17 cellular contexts compared by ENCODE assay signal in genomic region chr3:14312375-14312774, GRCh38.
DNase-seq lines count a peak whose midpoint lies in the region; ATAC-seq, FAIRE-seq and TF ChIP-seq lines count a peak whose summit lies in the region.
"Had no signal": no experiment of that assay in that cellular context is flagged by ENCODE, and none has a peak within 500 bp of the region (broad histone marks: within the 10 kb centered on the region; RNA-seq: fewer than 3 reads in every experiment).

No MANE protein-coding gene starts in this region.

- no peak for TF ChIP-seq POLR2A in H1 (IDR thresholded peaks at IDR 0.05; ENCODE audit: control extremely low read depth in 1 of 2, low read depth in 2 of 2, low read length in 2 of 2)

- no TSS peak for BruUV-seq in Caco-2 (replicated peaks; lab: Mats Ljungman, UMichigan)
- no TSS peak for BruUV-seq in OCI-LY7 (replicated peaks; lab: Mats Ljungman, UMichigan)
- no TSS peak for BruUV-seq in PC-3 (replicated peaks; lab: Mats Ljungman, UMichigan)

- peak overlapping the region; percentile 11 for H3K4me3 Mint-ChIP-seq in Caco-2 (ENCODE audit: unreplicated experiment)
- H3K4me3 Mint-ChIP-seq: CD8-positive, alpha-beta memory T cell; H9 had no signal

- ATAC-seq in mucosa of descending colon (peak; percentile 75), GM18520 (IDR thresholded peaks at IDR 0.05; ENCODE audit: unreplicated experiment) (no peak), PC-3 (no peak)
- ATAC-seq: GM12878 had no signal

- H3K9me3 ChIP-seq in Caco-2 (no peaks in the 10 kb centered on the region), OCI-LY7 (ENCODE audit: low read length) (no peaks in the 10 kb centered on the region), H1 (ENCODE audit: insufficient read depth in 2 of 2, low read depth in 1 of 2, low read length in 1 of 2) (no peaks in the 10 kb centered on the region), mucosa of descending colon (no peaks in the 10 kb centered on the region), PC-3 (ENCODE audit: low read length) (no peaks in the 10 kb centered on the region)
- H3K9me3 ChIP-seq: BLaER1 had no signal

- TF ChIP-seq CTCF in Caco-2 (IDR thresholded peaks at IDR 0.05; ENCODE audit: insufficient read depth in 1 of 2, low read depth in 1 of 2, low read length in 1 of 2, severe bottlenecking in 1 of 2, unreplicated experiment in 1 of 2) (peak in 1 of 2 experiments; percentile 37), OCI-LY7 (conservative IDR thresholded peaks at IDR 0.05; ENCODE audit: low read length) (0 out of 2 replicates have a peak, but pooled peaks have one; percentile 13), H1 (IDR thresholded peaks at IDR 0.05; ENCODE audit: control extremely low read depth in 1 of 3, insufficient read depth in 1 of 3, low read depth in 1 of 3, low read length in 3 of 3) (no peak), mucosa of descending colon (IDR thresholded peaks at IDR 0.05) (no peak), PC-3 (conservative IDR thresholded peaks at IDR 0.05; ENCODE audit: low read depth, low read length) (no peak; the same call in 1 of the 2 replicates)

- H3K9ac ChIP-seq in H1 (replicated peaks in 1 of 4; ENCODE audit: extremely low read depth in 1 of 4, low read depth in 3 of 4, low read length in 3 of 4) (no peak overlapping the region), PC-3 (ENCODE audit: low read length) (no peak overlapping the region)
- H3K9ac ChIP-seq: BLaER1, GM23248 had no signal

- no peak overlapping the region for H3K56ac ChIP-seq in H1 (replicated peaks; ENCODE audit: insufficient read length, low read depth, low read length)

- H3K4me1 Mint-ChIP-seq in Caco-2 (ENCODE audit: low read depth, unreplicated experiment) = peaks cover 47% of the 10 kb centered on the region
- H3K4me1 Mint-ChIP-seq: CD8-positive, alpha-beta memory T cell had no signal

- no peaks in the 10 kb centered on the region for H3K9me2 ChIP-seq in OCI-LY7 (ENCODE audit: insufficient read depth, low read length)
- no peaks in the 10 kb centered on the region for H3K9me2 ChIP-seq in PC-3 (replicated peaks; ENCODE audit: low read length)

- no peaks in the 10 kb centered on the region for H3F3A ChIP-seq in PC-3 (ENCODE audit: low read length, unreplicated experiment)

- no peak overlapping the region for H4K8ac ChIP-seq in H1 (ENCODE audit: extremely low read depth, insufficient read depth, low read length)

- no peaks in the 10 kb centered on the region for H3K79me2 ChIP-seq in OCI-LY7 (ENCODE audit: insufficient read depth, low read depth, low read length)
- no peaks in the 10 kb centered on the region for H3K79me2 ChIP-seq in H1 (ENCODE audit: control insufficient read depth in 1 of 2, insufficient read depth in 2 of 2, low read length in 2 of 2)
- no peaks in the 10 kb centered on the region for H3K79me2 ChIP-seq in PC-3 (ENCODE audit: low read length)

- H3K14ac ChIP-seq in H1 (ENCODE audit: insufficient read length) = no peak overlapping the region

- no peaks in the 10 kb centered on the region for H3K27me3 Mint-ChIP-seq in Caco-2 (ENCODE audit: insufficient read depth, unreplicated experiment)

- H3K9me3 Mint-ChIP-seq in Caco-2 (ENCODE audit: unreplicated experiment) = peaks cover 10% of the 10 kb centered on the region
- H3K9me3 Mint-ChIP-seq: CD8-positive, alpha-beta memory T cell; H9 had no signal

- H2BK5ac ChIP-seq in H1 (ENCODE audit: low read depth, low read length) = no peak overlapping the region

- H3K23me2 ChIP-seq in H1 (ENCODE audit: low read depth, low read length) = 0 out of 2 replicates have a peak, but pooled peaks cover 2% of the 10 kb centered on the region

- 93% methylated on average over 10 of the region's 10 CpGs; no CpG with 5 or more reads in 1 of the 2 experiments for WGBS in H1 (ENCODE audit: extremely low coverage in 1 of 2, insufficient coverage in 1 of 2, insufficient read length in 1 of 2, insufficient replicate concordance in 2 of 2, low coverage in 1 of 2, low lambda C conversion rate in 2 of 2, missing lambda C conversion rate in 1 of 2), 2 experiments

- peak; percentile 59 to 79 for DNase-seq in Caco-2
- DNase-seq in OCI-LY7 (ENCODE audit: low spot score) = no peak
- DNase-seq in H1 (ENCODE audit: low read depth in 1 of 2, low spot score in 2 of 2) = no peak
- peak in 1 of 3 donors; percentile 51 for DNase-seq in mucosa of descending colon
- DNase-seq in DMS79 treated with DMSO at 0.1 percent for 48 hours (lab: John Stamatoyannopoulos, UW) = no peak
- DNase-seq in kidney glomerular epithelial cell (lab: John Stamatoyannopoulos, UW) = no peak
- no peak for DNase-seq in PC-3
- DNase-seq: 8988T; AML-193; CD8-positive, alpha-beta memory T cell; DMS53; GM23248; H9 had no signal

- TF ChIP-seq EP300 in H1 (IDR thresholded peaks at IDR 0.05; ENCODE audit: borderline replicate concordance in 1 of 2, low read depth in 2 of 2, low read length in 2 of 2) = no peak

- peak overlapping the region; percentile 32 for H4K91ac ChIP-seq in H1 (replicated peaks; ENCODE audit: insufficient read length, low read length)

- H3K27ac Mint-ChIP-seq in Caco-2 (ENCODE audit: unreplicated experiment) = peak overlapping the region; percentile 29
- H3K27ac Mint-ChIP-seq: CD8-positive, alpha-beta memory T cell; H9 had no signal

- POLR2A ChIA-PET in Caco-2 (lab: Charles Lee) = interaction anchor here (0.8 to 1.1 kb wide), 2 partner anchors 21 to 22 kb away, joined by 3 read pairs; no protein-coding TSS in a partner anchor
- POLR2A ChIA-PET in OCI-LY7 (lab: Charles Lee) = interaction anchor here (1.1 kb wide), 1 partner anchor 16 kb away, joined by 3 read pairs; no protein-coding TSS in a partner anchor
- POLR2A ChIA-PET in H1 (lab: Charles Lee; ENCODE audit: partially characterized antibody) = no interaction called here
- POLR2A ChIA-PET in PC-3 (lab: Charles Lee; ENCODE audit: unreplicated experiment) = no interaction called here

- H4K20me1 ChIP-seq in OCI-LY7 (ENCODE audit: insufficient read depth, low read length) (no peaks in the 10 kb centered on the region), H1 (replicated peaks in 1 of 2; ENCODE audit: control insufficient read depth in 1 of 2, insufficient read depth in 2 of 2, low read length in 2 of 2) (no peaks in the 10 kb centered on the region), PC-3 (ENCODE audit: low read length) (no peaks in the 10 kb centered on the region)

- H2BK120ac ChIP-seq in H1 (replicated peaks; ENCODE audit: low read depth, low read length) = no peak overlapping the region

- no peak overlapping the region for H4K5ac ChIP-seq in H1 (ENCODE audit: insufficient read length, low read depth, low read length)

- no peak overlapping the region for H3K23ac ChIP-seq in H1 (ENCODE audit: insufficient read length)

- peaks cover 12% of the 10 kb centered on the region for H3K36me3 Mint-ChIP-seq in Caco-2 (ENCODE audit: insufficient read depth, unreplicated experiment)
- H3K36me3 Mint-ChIP-seq: CD8-positive, alpha-beta memory T cell had no signal

- H2AFZ ChIP-seq in OCI-LY7 (ENCODE audit: low read length) (no peak overlapping the region), H1 (ENCODE audit: low read length) (no peak overlapping the region; the same call in 1 of the 2 replicates), PC-3 (ENCODE audit: low read length) (no peak overlapping the region)
- H2AFZ ChIP-seq: GM23248 had no signal

- TF ChIP-seq RAD21 in H1 (IDR thresholded peaks at IDR 0.05 in 1 of 2, conservative IDR thresholded peaks at IDR 0.05 in 1 of 2; ENCODE audit: low read depth in 2 of 2, low read length in 2 of 2) = peak in 1 of 2 experiments; percentile 14; a peak in 1 of 4 replicates

- H3K4me1 ChIP-seq in Caco-2 (peaks cover 48% of the 10 kb centered on the region), OCI-LY7 (ENCODE audit: insufficient read depth, low read length, poor library complexity, severe bottlenecking) (no peaks in the 10 kb centered on the region), H1 (replicated peaks in 1 of 4; ENCODE audit: control insufficient read depth in 3 of 4, insufficient read depth in 4 of 4, low read length in 3 of 4) (peaks cover 0 to 8% (median 0%) of the 10 kb centered on the region in 4 experiments; a peak in 3 of 7 replicates), mucosa of descending colon (ENCODE audit: low read depth) (peaks cover 10% of the 10 kb centered on the region), PC-3 (ENCODE audit: insufficient read depth, low read length) (no peaks in the 10 kb centered on the region)
- H3K4me1 ChIP-seq: BLaER1 had no signal

- FAIRE-seq in H1 (lab: Jason Lieb, UNC) = no peak
- FAIRE-seq: GM12878, GM18507 had no signal

- H2BK12ac ChIP-seq in H1 (ENCODE audit: low read depth, low read length) = no peak overlapping the region

- CTCF ChIA-PET in Caco-2 (lab: Charles Lee) (interaction anchor here (0.6 to 1.7 kb wide), 4 partner anchors 16 to 361 kb away, joined by 3 to 8 read pairs (median 4); no protein-coding TSS in a partner anchor), OCI-LY7 (lab: Charles Lee; ENCODE audit: unreplicated experiment) (interaction anchor here (0.6 kb wide), 1 partner anchor 66 kb away, joined by 3 read pairs; no protein-coding TSS in a partner anchor), H1 (lab: Charles Lee; ENCODE audit: partially characterized antibody) (interaction anchor here (1.0 to 2.1 kb wide), 5 partner anchors 10 to 197 kb away, joined by 3 to 7 read pairs (median 3); no protein-coding TSS in a partner anchor), PC-3 (lab: Charles Lee) (no interaction called here)

- H3K36me3 ChIP-seq in Caco-2 (ENCODE audit: control insufficient read depth, insufficient read depth, low read length) = no peaks in the 10 kb centered on the region
- H3K36me3 ChIP-seq in OCI-LY7 (ENCODE audit: insufficient read depth, low read length) = no peaks in the 10 kb centered on the region
- no peaks in the 10 kb centered on the region for H3K36me3 ChIP-seq in H1 (ENCODE audit: control insufficient read depth in 2 of 4, insufficient read depth in 4 of 4, low read length in 3 of 4)
- no peaks in the 10 kb centered on the region for H3K36me3 ChIP-seq in mucosa of descending colon (ENCODE audit: low read depth)
- H3K36me3 ChIP-seq in PC-3 (ENCODE audit: low read depth, low read length) = no peaks in the 10 kb centered on the region
- H3K36me3 ChIP-seq: BLaER1 had no signal

- intact Hi-C loops in Caco-2 (cut with micrococcal nuclease; ENCODE audit: unreplicated experiment) (no loop called here), OCI-LY7 (cut with micrococcal nuclease; ENCODE audit: unreplicated experiment) (no loop called here), mucosa of descending colon (cut with DNase I, micrococcal nuclease) (no loop called here), PC-3 (cut with micrococcal nuclease) (no loop called here)

- H2BK20ac ChIP-seq in H1 (ENCODE audit: low read length) = no peak overlapping the region

- H3K27ac ChIP-seq in OCI-LY7 (ENCODE audit: low read depth, low read length, poor library complexity, severe bottlenecking) (no peak overlapping the region), H1 (ENCODE audit: low read depth, low read length) (no peak overlapping the region), PC-3 (ENCODE audit: low read length) (no peak overlapping the region)
- H3K27ac ChIP-seq: BLaER1, GM23248 had no signal

- no peak overlapping the region for H3K4me2 ChIP-seq in OCI-LY7 (ENCODE audit: low read length)
- H3K4me2 ChIP-seq in H1 (ENCODE audit: insufficient read depth in 1 of 2, low read depth in 2 of 2, low read length in 2 of 2) = no peak overlapping the region
- H3K4me2 ChIP-seq in PC-3 (ENCODE audit: low read length) = no peak overlapping the region
- H3K4me2 ChIP-seq: BLaER1 had no signal

- H3K79me1 ChIP-seq in H1 (ENCODE audit: low read depth, low read length) = no peaks in the 10 kb centered on the region

- no peak overlapping the region for H2BK15ac ChIP-seq in H1 (ENCODE audit: low read length)

- no peak overlapping the region for H3K4ac ChIP-seq in H1 (replicated peaks; ENCODE audit: insufficient read length, low read depth, low read length)

- no peaks in the 10 kb centered on the region for H3K27me3 ChIP-seq in Caco-2 (replicated peaks; ENCODE audit: control insufficient read depth, insufficient read depth, low read length)
- H3K27me3 ChIP-seq in H1 (replicated peaks in 1 of 4; ENCODE audit: control insufficient read depth in 3 of 4, extremely low read depth in 1 of 4, insufficient read depth in 3 of 4, low read length in 3 of 4) = peaks cover 0 to 2% (median 0%) of the 10 kb centered on the region in 4 experiments; a peak in 1 of 7 replicates
- H3K27me3 ChIP-seq in PC-3 (ENCODE audit: low read length) = peaks cover 81% of the 10 kb centered on the region

- H3K18ac ChIP-seq in H1 (ENCODE audit: extremely low read depth, low read length) = no peak overlapping the region

- H2AK5ac ChIP-seq in H1 (ENCODE audit: low read depth, low read length) = no peak overlapping the region

- H3K4me3 ChIP-seq in Caco-2 (ENCODE audit: low read depth, low read length) (no peak overlapping the region), OCI-LY7 (ENCODE audit: low read depth, low read length, poor library complexity, severe bottlenecking) (no peak overlapping the region), H1 (ENCODE audit: extremely low read depth in 1 of 4, insufficient read depth in 2 of 4, low read depth in 3 of 4, low read length in 4 of 4) (no peak overlapping the region), mucosa of descending colon (no peak overlapping the region), PC-3 (ENCODE audit: low read length) (no peak overlapping the region)
- H3K4me3 ChIP-seq: BLaER1, GM12878, GM23248 had no signal

Comparison
In these comparisons a context has a peak if more than half of its experiments do, and no peak if none do; other contexts are left out.
1. DNase-seq: peak in Caco-2 (2 of 2); none in OCI-LY7 (single experiment), H1 (0 of 2), DMS79 treated with DMSO at 0.1 percent for 48 hours (single experiment), kidney glomerular epithelial cell (single experiment) and PC-3 (single experiment).
2. POLR2A ChIA-PET loops: an anchor here in Caco-2 (0.8 to 1.1 kb wide) and OCI-LY7 (1.1 kb wide); none called in H1 and PC-3.